Comparison of ENCODE assay signal across 1 cellular context in the genomic region with DNA sequence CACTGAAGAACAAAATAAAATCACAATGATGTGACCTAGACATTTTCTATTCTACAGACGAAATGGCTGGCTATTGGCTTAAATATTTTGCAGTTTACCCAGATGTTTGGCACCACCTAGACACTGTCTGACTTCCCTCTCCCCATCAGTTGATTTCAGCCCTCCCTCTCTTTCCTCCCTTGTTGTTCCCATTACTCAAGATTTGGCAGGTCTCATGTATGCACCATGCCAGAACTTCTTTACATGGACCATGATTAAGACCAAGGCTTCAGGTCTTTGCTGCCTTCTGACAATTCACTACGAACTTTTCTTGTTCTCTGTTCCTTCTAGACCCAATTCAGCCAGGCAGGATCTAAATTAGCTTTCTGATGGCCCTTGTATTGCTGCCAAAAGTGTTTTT.
TF ChIP-seq lines count a peak whose summit lies in the region.

No MANE protein-coding gene starts in this region.

TF ChIP-seq in H1, 55 proteins besides CTCF, POLR2A, EP300 and RAD21:
- no peak for TF ChIP-seq SP1 (IDR thresholded peaks at IDR 0.05; ENCODE audit: low read depth, low read length)
- TF ChIP-seq, protein P1, sequence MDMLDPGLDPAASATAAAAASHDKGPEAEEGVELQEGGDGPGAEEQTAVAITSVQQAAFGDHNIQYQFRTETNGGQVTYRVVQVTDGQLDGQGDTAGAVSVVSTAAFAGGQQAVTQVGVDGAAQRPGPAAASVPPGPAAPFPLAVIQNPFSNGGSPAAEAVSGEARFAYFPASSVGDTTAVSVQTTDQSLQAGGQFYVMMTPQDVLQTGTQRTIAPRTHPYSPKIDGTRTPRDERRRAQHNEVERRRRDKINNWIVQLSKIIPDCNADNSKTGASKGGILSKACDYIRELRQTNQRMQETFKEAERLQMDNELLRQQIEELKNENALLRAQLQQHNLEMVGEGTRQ (IDR thresholded peaks at IDR 0.05; ENCODE audit: low read length), result no peak
- TF ChIP-seq CREB1 (IDR thresholded peaks at IDR 0.05), result no peak
- no peak for TF ChIP-seq RNF2 (IDR thresholded peaks at IDR 0.05; ENCODE audit: borderline replicate concordance, low read depth, low read length, missing control alignments, poor library complexity, severe bottlenecking)
- no peak for TF ChIP-seq FOSL1 (IDR thresholded peaks at IDR 0.05; ENCODE audit: insufficient read depth, low read depth, low read length)
- TF ChIP-seq, protein P2, sequence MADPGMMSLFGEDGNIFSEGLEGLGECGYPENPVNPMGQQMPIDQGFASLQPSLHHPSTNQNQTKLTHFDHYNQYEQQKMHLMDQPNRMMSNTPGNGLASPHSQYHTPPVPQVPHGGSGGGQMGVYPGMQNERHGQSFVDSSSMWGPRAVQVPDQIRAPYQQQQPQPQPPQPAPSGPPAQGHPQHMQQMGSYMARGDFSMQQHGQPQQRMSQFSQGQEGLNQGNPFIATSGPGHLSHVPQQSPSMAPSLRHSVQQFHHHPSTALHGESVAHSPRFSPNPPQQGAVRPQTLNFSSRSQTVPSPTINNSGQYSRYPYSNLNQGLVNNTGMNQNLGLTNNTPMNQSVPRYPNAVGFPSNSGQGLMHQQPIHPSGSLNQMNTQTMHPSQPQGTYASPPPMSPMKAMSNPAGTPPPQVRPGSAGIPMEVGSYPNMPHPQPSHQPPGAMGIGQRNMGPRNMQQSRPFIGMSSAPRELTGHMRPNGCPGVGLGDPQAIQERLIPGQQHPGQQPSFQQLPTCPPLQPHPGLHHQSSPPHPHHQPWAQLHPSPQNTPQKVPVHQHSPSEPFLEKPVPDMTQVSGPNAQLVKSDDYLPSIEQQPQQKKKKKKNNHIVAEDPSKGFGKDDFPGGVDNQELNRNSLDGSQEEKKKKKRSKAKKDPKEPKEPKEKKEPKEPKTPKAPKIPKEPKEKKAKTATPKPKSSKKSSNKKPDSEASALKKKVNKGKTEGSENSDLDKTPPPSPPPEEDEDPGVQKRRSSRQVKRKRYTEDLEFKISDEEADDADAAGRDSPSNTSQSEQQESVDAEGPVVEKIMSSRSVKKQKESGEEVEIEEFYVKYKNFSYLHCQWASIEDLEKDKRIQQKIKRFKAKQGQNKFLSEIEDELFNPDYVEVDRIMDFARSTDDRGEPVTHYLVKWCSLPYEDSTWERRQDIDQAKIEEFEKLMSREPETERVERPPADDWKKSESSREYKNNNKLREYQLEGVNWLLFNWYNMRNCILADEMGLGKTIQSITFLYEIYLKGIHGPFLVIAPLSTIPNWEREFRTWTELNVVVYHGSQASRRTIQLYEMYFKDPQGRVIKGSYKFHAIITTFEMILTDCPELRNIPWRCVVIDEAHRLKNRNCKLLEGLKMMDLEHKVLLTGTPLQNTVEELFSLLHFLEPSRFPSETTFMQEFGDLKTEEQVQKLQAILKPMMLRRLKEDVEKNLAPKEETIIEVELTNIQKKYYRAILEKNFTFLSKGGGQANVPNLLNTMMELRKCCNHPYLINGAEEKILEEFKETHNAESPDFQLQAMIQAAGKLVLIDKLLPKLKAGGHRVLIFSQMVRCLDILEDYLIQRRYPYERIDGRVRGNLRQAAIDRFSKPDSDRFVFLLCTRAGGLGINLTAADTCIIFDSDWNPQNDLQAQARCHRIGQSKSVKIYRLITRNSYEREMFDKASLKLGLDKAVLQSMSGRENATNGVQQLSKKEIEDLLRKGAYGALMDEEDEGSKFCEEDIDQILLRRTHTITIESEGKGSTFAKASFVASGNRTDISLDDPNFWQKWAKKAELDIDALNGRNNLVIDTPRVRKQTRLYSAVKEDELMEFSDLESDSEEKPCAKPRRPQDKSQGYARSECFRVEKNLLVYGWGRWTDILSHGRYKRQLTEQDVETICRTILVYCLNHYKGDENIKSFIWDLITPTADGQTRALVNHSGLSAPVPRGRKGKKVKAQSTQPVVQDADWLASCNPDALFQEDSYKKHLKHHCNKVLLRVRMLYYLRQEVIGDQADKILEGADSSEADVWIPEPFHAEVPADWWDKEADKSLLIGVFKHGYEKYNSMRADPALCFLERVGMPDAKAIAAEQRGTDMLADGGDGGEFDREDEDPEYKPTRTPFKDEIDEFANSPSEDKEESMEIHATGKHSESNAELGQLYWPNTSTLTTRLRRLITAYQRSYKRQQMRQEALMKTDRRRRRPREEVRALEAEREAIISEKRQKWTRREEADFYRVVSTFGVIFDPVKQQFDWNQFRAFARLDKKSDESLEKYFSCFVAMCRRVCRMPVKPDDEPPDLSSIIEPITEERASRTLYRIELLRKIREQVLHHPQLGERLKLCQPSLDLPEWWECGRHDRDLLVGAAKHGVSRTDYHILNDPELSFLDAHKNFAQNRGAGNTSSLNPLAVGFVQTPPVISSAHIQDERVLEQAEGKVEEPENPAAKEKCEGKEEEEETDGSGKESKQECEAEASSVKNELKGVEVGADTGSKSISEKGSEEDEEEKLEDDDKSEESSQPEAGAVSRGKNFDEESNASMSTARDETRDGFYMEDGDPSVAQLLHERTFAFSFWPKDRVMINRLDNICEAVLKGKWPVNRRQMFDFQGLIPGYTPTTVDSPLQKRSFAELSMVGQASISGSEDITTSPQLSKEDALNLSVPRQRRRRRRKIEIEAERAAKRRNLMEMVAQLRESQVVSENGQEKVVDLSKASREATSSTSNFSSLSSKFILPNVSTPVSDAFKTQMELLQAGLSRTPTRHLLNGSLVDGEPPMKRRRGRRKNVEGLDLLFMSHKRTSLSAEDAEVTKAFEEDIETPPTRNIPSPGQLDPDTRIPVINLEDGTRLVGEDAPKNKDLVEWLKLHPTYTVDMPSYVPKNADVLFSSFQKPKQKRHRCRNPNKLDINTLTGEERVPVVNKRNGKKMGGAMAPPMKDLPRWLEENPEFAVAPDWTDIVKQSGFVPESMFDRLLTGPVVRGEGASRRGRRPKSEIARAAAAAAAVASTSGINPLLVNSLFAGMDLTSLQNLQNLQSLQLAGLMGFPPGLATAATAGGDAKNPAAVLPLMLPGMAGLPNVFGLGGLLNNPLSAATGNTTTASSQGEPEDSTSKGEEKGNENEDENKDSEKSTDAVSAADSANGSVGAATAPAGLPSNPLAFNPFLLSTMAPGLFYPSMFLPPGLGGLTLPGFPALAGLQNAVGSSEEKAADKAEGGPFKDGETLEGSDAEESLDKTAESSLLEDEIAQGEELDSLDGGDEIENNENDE (IDR thresholded peaks at IDR 0.05; ENCODE audit: insufficient replicate concordance, low read length), result no peak
- TF ChIP-seq JUND (IDR thresholded peaks at IDR 0.05; ENCODE audit: low read length), result no peak
- TF ChIP-seq, protein P3, sequence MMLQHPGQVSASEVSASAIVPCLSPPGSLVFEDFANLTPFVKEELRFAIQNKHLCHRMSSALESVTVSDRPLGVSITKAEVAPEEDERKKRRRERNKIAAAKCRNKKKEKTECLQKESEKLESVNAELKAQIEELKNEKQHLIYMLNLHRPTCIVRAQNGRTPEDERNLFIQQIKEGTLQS (IDR thresholded peaks at IDR 0.05; ENCODE audit: insufficient read depth, low read depth, low read length), result no peak
- TF ChIP-seq, protein P4, sequence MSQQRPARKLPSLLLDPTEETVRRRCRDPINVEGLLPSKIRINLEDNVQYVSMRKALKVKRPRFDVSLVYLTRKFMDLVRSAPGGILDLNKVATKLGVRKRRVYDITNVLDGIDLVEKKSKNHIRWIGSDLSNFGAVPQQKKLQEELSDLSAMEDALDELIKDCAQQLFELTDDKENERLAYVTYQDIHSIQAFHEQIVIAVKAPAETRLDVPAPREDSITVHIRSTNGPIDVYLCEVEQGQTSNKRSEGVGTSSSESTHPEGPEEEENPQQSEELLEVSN (IDR thresholded peaks at IDR 0.05), result no peak
- no peak for TF ChIP-seq BACH1 (IDR thresholded peaks at IDR 0.05; ENCODE audit: low read length)
- TF ChIP-seq TEAD4 (IDR thresholded peaks at IDR 0.05; ENCODE audit: low read depth, low read length), result no peak
- TF ChIP-seq NRF1 (IDR thresholded peaks at IDR 0.05; ENCODE audit: low read depth, low read length), result no peak
- no peak for TF ChIP-seq SIN3A (conservative IDR thresholded peaks at IDR 0.05 in 1 of 2, IDR thresholded peaks at IDR 0.05 in 1 of 2; ENCODE audit: low read depth in 1 of 2, low read length in 2 of 2)
- no peak for TF ChIP-seq CHD2 (IDR thresholded peaks at IDR 0.05; ENCODE audit: low read length)
- TF ChIP-seq YY1 (IDR thresholded peaks at IDR 0.05; ENCODE audit: low read depth, low read length), result no peak
